In the genomic region with DNA sequence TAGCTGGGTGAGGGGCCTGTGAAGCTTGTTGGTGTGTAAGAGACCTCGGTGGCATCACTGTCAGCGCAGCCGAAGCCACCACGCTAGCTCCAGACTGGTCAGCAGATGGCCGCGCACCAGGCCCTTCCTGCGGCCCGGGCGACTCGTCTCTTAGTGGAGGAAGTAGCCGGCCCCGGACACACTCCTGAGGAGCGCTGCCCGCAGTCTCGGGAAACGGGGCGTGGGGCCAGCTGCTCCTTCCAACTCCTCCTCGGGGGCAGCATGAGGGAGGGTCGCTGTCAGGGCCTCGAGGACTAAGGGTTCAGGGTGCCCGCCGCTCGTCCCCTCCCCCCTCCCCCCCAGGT, we compare ENCODE assay signal across 8 cellular contexts. TPM values are rescaled to one million over a fixed set of nuclear protein-coding genes. Genes with fewer than 3 reads are reported as not detected.
DNase-seq lines count a peak whose midpoint lies in the region; ATAC-seq, FAIRE-seq and TF ChIP-seq lines count a peak whose summit lies in the region.

No MANE protein-coding gene starts in this region.

- H3K36me3 ChIP-seq in Karpas-422 (ENCODE audit: insufficient read depth, low read length) (no peaks in the 10 kb centered on the region), rectal smooth muscle tissue (ENCODE audit: control insufficient read depth, insufficient read depth, low read length) (no peaks in the 10 kb centered on the region)

- no peaks in the 10 kb centered on the region for H3K36me3 Mint-ChIP-seq in activated naive CD8-positive, alpha-beta T cell treated with anti-CD3 and anti-CD28 coated beads, Interleukin-2, amount 50 U/mL, for 24 hours (ENCODE audit: low read depth)

- H3K79me2 ChIP-seq in Karpas-422 (ENCODE audit: low read length): no peaks in the 10 kb centered on the region

- H3K27me3 Mint-ChIP-seq in activated naive CD8-positive, alpha-beta T cell treated with anti-CD3 and anti-CD28 coated beads, Interleukin-2, amount 50 U/mL, for 24 hours: peaks cover 6% of the 10 kb centered on the region

- H3K4me1 ChIP-seq in Karpas-422 (ENCODE audit: low read length): peaks cover 15% of the 10 kb centered on the region
- H3K4me1 ChIP-seq in rectal smooth muscle tissue (ENCODE audit: control insufficient read depth, insufficient read depth, low read length): peaks cover 3% of the 10 kb centered on the region

- peaks cover 13% of the 10 kb centered on the region for H3K4me1 Mint-ChIP-seq in activated naive CD8-positive, alpha-beta T cell treated with anti-CD3 and anti-CD28 coated beads, Interleukin-2, amount 50 U/mL, for 24 hours

- no peak overlapping the region for H3K27ac ChIP-seq in Karpas-422 (ENCODE audit: low read length)
- peak overlapping the region; percentile 57 for H3K27ac ChIP-seq in rectal smooth muscle tissue (ENCODE audit: low read depth, low read length)

- peak overlapping the region; percentile 98 for H3K4me2 ChIP-seq in Karpas-422 (ENCODE audit: low read depth, low read length, poor library complexity, severe bottlenecking)

- ATAC-seq in GM21825 (IDR thresholded peaks at IDR 0.05; ENCODE audit: unreplicated experiment): peak; percentile 6
- ATAC-seq in activated naive CD8-positive, alpha-beta T cell treated with anti-CD3 and anti-CD28 coated beads, Interleukin-2, amount 50 U/mL, for 24 hours: no peak

- FAIRE-seq in GM12891 (lab: Jason Lieb, UNC): no peak

- in situ Hi-C loops in G401 (cut with HindIII; ENCODE audit: low sequenced_read_pairs): no loop called here

- H2AFZ ChIP-seq in Karpas-422 (ENCODE audit: low read length): peak overlapping the region; percentile 94; the same call in 1 of the 2 replicates

- peak overlapping the region; percentile 74 for H3K4me3 ChIP-seq in Karpas-422 (ENCODE audit: low read length)
- peak overlapping the region; percentile 80 for H3K4me3 ChIP-seq in rectal smooth muscle tissue (ENCODE audit: low read length)

- no peaks in the 10 kb centered on the region for H3K9me3 Mint-ChIP-seq in activated naive CD8-positive, alpha-beta T cell treated with anti-CD3 and anti-CD28 coated beads, Interleukin-2, amount 50 U/mL, for 24 hours

- peak overlapping the region; percentile 84 for H3K27ac Mint-ChIP-seq in activated naive CD8-positive, alpha-beta T cell treated with anti-CD3 and anti-CD28 coated beads, Interleukin-2, amount 50 U/mL, for 24 hours

- H3K27me3 ChIP-seq in Karpas-422 (ENCODE audit: low read length) (no peaks in the 10 kb centered on the region), rectal smooth muscle tissue (ENCODE audit: control insufficient read depth, insufficient read depth, low read length) (no peaks in the 10 kb centered on the region)

- H4K20me1 ChIP-seq in Karpas-422 (ENCODE audit: insufficient read depth, low read depth, low read length): no peaks in the 10 kb centered on the region

- DNase-seq in G401 (ENCODE audit: low spot score) (peak; percentile 86), Karpas-422 (no peak), hepatic stellate cell (ENCODE audit: low spot score) (peak; percentile 72), GM12891 (ENCODE audit: insufficient read length, low spot score) (no peak), NOMO-1 treated with dmso at 0.1 percent for 144 hours (lab: John Stamatoyannopoulos, UW; ENCODE audit: unreplicated experiment) (no peak)
- no peak for DNase-seq in activated naive CD8-positive, alpha-beta T cell treated with anti-CD3 and anti-CD28 coated beads, Interleukin-2, amount 50 U/mL, for 24 hours

- no peak for TF ChIP-seq POLR2A in GM12891 (IDR thresholded peaks at IDR 0.05; ENCODE audit: low read depth, low read length)

- H3K9me2 ChIP-seq in Karpas-422 (replicated peaks; ENCODE audit: insufficient read depth, low read length): no peaks in the 10 kb centered on the region

- H3K9me3 ChIP-seq in Karpas-422 (ENCODE audit: low read length): no peaks in the 10 kb centered on the region

- peak overlapping the region; percentile 85 for H3K4me3 Mint-ChIP-seq in activated naive CD8-positive, alpha-beta T cell treated with anti-CD3 and anti-CD28 coated beads, Interleukin-2, amount 50 U/mL, for 24 hours

- H3K9ac ChIP-seq in Karpas-422 (ENCODE audit: low read length): peak overlapping the region; percentile 67
- peak overlapping the region; percentile 5 for H3K9ac ChIP-seq in rectal smooth muscle tissue (ENCODE audit: low read length)

TF ChIP-seq in GM12891, 5 proteins besides CTCF, POLR2A, EP300 and RAD21:
- no peak for TF ChIP-seq POLR2AphosphoS5 (IDR thresholded peaks at IDR 0.05; ENCODE audit: low read depth, low read length)
- no peak for TF ChIP-seq POU2F2 (IDR thresholded peaks at IDR 0.05; ENCODE audit: low read depth, low read length)
- TF ChIP-seq PAX5 (IDR thresholded peaks at IDR 0.05; ENCODE audit: insufficient read depth, low read length, severe bottlenecking): no peak
- no peak for TF ChIP-seq SPI1 (IDR thresholded peaks at IDR 0.05; ENCODE audit: low read depth, low read length)
- no peak for TF ChIP-seq TAF1 (IDR thresholded peaks at IDR 0.05; ENCODE audit: low read depth, low read length)

RNA-seq across cellular contexts. Expression of gene H3-3A, which starts 20.4 kb away (rescaled TPM):
- 250 and 310 TPM in 2 replicates for total RNA-seq in G401 (2014; rRNA removed; shearing (Covaris generic))
- 236 and 436 TPM in 2 replicates for total RNA-seq in Karpas-422 (2014; rRNA removed; shearing (Covaris generic); ENCODE audit: low replicate concordance)
- 237 TPM for polyA plus RNA-seq in GM12891 (2012; ENCODE audit: low read depth, missing spikeins)

Comparison
In these comparisons a context has a peak if more than half of its experiments do, and no peak if none do; other contexts are left out.
1. DNase-seq: peak in G401 (single experiment) and hepatic stellate cell (single experiment); none in Karpas-422 (single experiment), activated naive CD8-positive, alpha-beta T cell treated with anti-CD3 and anti-CD28 coated beads, Interleukin-2, amount 50 U/mL, for 24 hours (single experiment), GM12891 (single experiment) and NOMO-1 treated with dmso at 0.1 percent for 144 hours (single experiment).